22 cellular contexts compared by ENCODE assay signal in genomic region chr6:155384343-155384742, GRCh38.
A peak's percentile ranks its signal among the peaks of the same experiment; 100 is the strongest.
DNase-seq lines count a peak whose midpoint lies in the region; ATAC-seq and TF ChIP-seq lines count a peak whose summit lies in the region.
"Had no signal": no experiment of that assay in that cellular context is flagged by ENCODE, and none has a peak within 500 bp of the region (broad histone marks: within the 10 kb centered on the region; RNA-seq: fewer than 3 reads in every experiment).

No MANE protein-coding gene starts in this region.

- H3K9me3 Mint-ChIP-seq in brain (peaks cover 0 to 21% (median 5%) of the 10 kb centered on the region in 5 experiments), neural progenitor cell (no peaks in the 10 kb centered on the region)
- H3K9me3 Mint-ChIP-seq: CD8-positive, alpha-beta memory T cell had no signal

- H3K27me3 ChIP-seq in neural progenitor cell = no peaks in the 10 kb centered on the region
- H3K27me3 ChIP-seq: BE2C; BLaER1 treated with 17β-estradiol and CSF1 and Interleukin-3, amounts not matched to agents 10 nM and 100 nM had no signal

- peak overlapping the region; percentile 71 for H2AFZ ChIP-seq in neural progenitor cell (replicated peaks)

- no peaks in the 10 kb centered on the region for H3K79me2 ChIP-seq in neural progenitor cell (ENCODE audit: low read depth)

- no peaks in the 10 kb centered on the region for H3K4me1 ChIP-seq in neural progenitor cell
- H3K4me1 ChIP-seq: BE2C, HAP-1 had no signal

- H3K4me1 Mint-ChIP-seq in brain (peaks cover 32% of the 10 kb centered on the region), neural progenitor cell (peaks cover 8% of the 10 kb centered on the region)
- H3K4me1 Mint-ChIP-seq: CD14-positive monocyte had no signal

- H3K4me2 ChIP-seq in neural progenitor cell = no peak overlapping the region
- H3K4me2 ChIP-seq: BLaER1 treated with 17β-estradiol and CSF1 and Interleukin-3, amounts not matched to agents 10 nM and 100 nM had no signal

- peaks cover 5% of the 10 kb centered on the region for H3K27me3 Mint-ChIP-seq in brain
- H3K27me3 Mint-ChIP-seq in neural progenitor cell (ENCODE audit: insufficient read depth, low read depth) = no peaks in the 10 kb centered on the region
- H3K27me3 Mint-ChIP-seq: CD4-positive, alpha-beta T cell had no signal

- H3K36me3 Mint-ChIP-seq in brain = no peaks in the 10 kb centered on the region
- no peaks in the 10 kb centered on the region for H3K36me3 Mint-ChIP-seq in neural progenitor cell
- H3K36me3 Mint-ChIP-seq: CD14-positive monocyte; CD8-positive, alpha-beta memory T cell had no signal

- no peak overlapping the region for H3K9ac ChIP-seq in neural progenitor cell
- H3K9ac ChIP-seq: BLaER1 treated with 17β-estradiol and CSF1 and Interleukin-3, amounts not matched to agents 10 nM and 100 nM had no signal

- peak overlapping the region in 4 of 5 experiments; percentile 54 to 89 (median 84) for H3K27ac Mint-ChIP-seq in brain
- H3K27ac Mint-ChIP-seq in neural progenitor cell = no peak overlapping the region
- H3K27ac Mint-ChIP-seq: CD14-positive monocyte; CD4-positive, alpha-beta T cell; CD8-positive, alpha-beta memory T cell had no signal

- ATAC-seq in HG02759 (IDR thresholded peaks at IDR 0.05; ENCODE audit: unreplicated experiment) = no peak
- ATAC-seq: GM12878 had no signal

- no peak for TF ChIP-seq CTCF in brain (conservative IDR thresholded peaks at IDR 0.05)
- no peak for TF ChIP-seq CTCF in neural progenitor cell (IDR thresholded peaks at IDR 0.05)

- DNase-seq in NCI-H1436 (lab: John Stamatoyannopoulos, UW) (peak; percentile 26), NCI-H1436 treated with DMSO at 0.1 percent for 48 hours (lab: John Stamatoyannopoulos, UW) (no peak), NCI-H748 (lab: John Stamatoyannopoulos, UW; ENCODE audit: unreplicated experiment) (peak; percentile 44), neural progenitor cell (ENCODE audit: low spot score) (no peak), HK-2 (ENCODE audit: unreplicated experiment) (no peak), Ammon's horn (ENCODE audit: low spot score) (no peak)
- DNase-seq: BE2C; CD4-positive, alpha-beta T cell; CD8-positive, alpha-beta memory T cell; DMS 273 treated with DMSO at 0.1 percent for 48 hours; DMS79; EL; GDM1; GOT3 had no signal

- H3K27ac ChIP-seq in neural progenitor cell = no peak overlapping the region
- H3K27ac ChIP-seq: 22Rv1 had no signal

- peak overlapping the region in 2 of 5 experiments; percentile 1 to 45 for H3K4me3 Mint-ChIP-seq in brain
- no peak overlapping the region for H3K4me3 Mint-ChIP-seq in neural progenitor cell
- H3K4me3 Mint-ChIP-seq: CD14-positive monocyte; CD4-positive, alpha-beta T cell; CD8-positive, alpha-beta memory T cell; HFFc6 had no signal

- H3F3A ChIP-seq in neural progenitor cell (ENCODE audit: low read depth) = no peaks in the 10 kb centered on the region

- no peaks in the 10 kb centered on the region for H3K9me3 ChIP-seq in neural progenitor cell (ENCODE audit: low read depth)
- H3K9me3 ChIP-seq: BE2C, HAP-1 had no signal

- no peaks in the 10 kb centered on the region for H3K36me3 ChIP-seq in neural progenitor cell
- H3K36me3 ChIP-seq: BE2C, HAP-1 had no signal

- H3K4me3 ChIP-seq in neural progenitor cell = no peak overlapping the region
- H3K4me3 ChIP-seq: BLaER1 treated with 17β-estradiol and CSF1 and Interleukin-3, amounts not matched to agents 10 nM and 100 nM; GM12878; HAP-1 had no signal

- H4K20me1 ChIP-seq in neural progenitor cell (ENCODE audit: low read depth) = no peaks in the 10 kb centered on the region
- H4K20me1 ChIP-seq: BLaER1 treated with 17β-estradiol and CSF1 and Interleukin-3, amounts not matched to agents 10 nM and 100 nM had no signal

Comparison
In these comparisons a context has a peak if more than half of its experiments do, and no peak if none do; other contexts are left out.
1. DNase-seq: peak in NCI-H1436 (single experiment) and NCI-H748 (single experiment); none in NCI-H1436 treated with DMSO at 0.1 percent for 48 hours (single experiment), neural progenitor cell (single experiment), HK-2 (single experiment) and Ammon's horn (single experiment).